31 cellular contexts compared by ENCODE assay signal in genomic region chr16:86244936-86245335, GRCh38.
"Had no signal": no experiment of that assay in that cellular context is flagged by ENCODE, and none has a peak within 500 bp of the region (broad histone marks: within the 10 kb centered on the region; RNA-seq: fewer than 3 reads in every experiment).

No MANE protein-coding gene starts in this region.

- H3K4me3 ChIP-seq: heart left ventricle, lower lobe of right lung, neural progenitor cell, skin epidermis, stomach, testis, thyroid gland, transverse colon, upper lobe of right lung, uterus had no signal

- H3K4me1 ChIP-seq: heart left ventricle, parathyroid adenoma, testis, thyroid gland, upper lobe of right lung, uterus had no signal

- H3K36me3 Mint-ChIP-seq: immature natural killer cell, natural killer cell, neural progenitor cell had no signal

- H3K4me1 Mint-ChIP-seq: immature natural killer cell, natural killer cell, neural progenitor cell had no signal

- H3K4me3 Mint-ChIP-seq: immature natural killer cell; naive B cell; natural killer cell; neural progenitor cell; stimulated activated naive B cell treated with anti-CD40 and anti-IgM and Interleukin-4, amounts not matched to agents 10 μg/mL and 1 μg/mL and 100 μg/mL, for 72 hours had no signal

- H3K36me3 ChIP-seq: heart left ventricle, lower lobe of right lung, neural progenitor cell, neutrophil, stomach, thyroid gland, transverse colon, upper lobe of right lung, uterus had no signal

- ATAC-seq: heart left ventricle; left cardiac atrium; left lobe of liver; lower lobe of right lung; natural killer cell; right cardiac atrium; sciatic nerve; stimulated activated naive B cell treated with anti-CD40 and anti-IgM and Interleukin-4, amounts not matched to agents 10 μg/mL and 1 μg/mL and 100 μg/mL, for 72 hours; stimulated activated naive CD8-positive, alpha-beta T cell treated with anti-CD3 and anti-CD28 coated beads, Interleukin-15, Interleukin-2, amounts not matched to agents 100 U/mL and 50 U/mL, for 24 hours; upper lobe of right lung had no signal

- H3K9me3 Mint-ChIP-seq: natural killer cell had no signal

- H3K27ac ChIP-seq: heart left ventricle, neural progenitor cell, neutrophil, parathyroid adenoma, skin epidermis, stomach, testis, thyroid gland, transverse colon, upper lobe of right lung, uterus had no signal

- H3K9me3 ChIP-seq: lower lobe of right lung, neutrophil, testis, thyroid gland, transverse colon, upper lobe of right lung, uterus had no signal

- DNase-seq: heart left ventricle; hypothalamus; immature natural killer cell; kidney glomerular epithelial cell; left cardiac atrium; lower lobe of right lung; mammary epithelial cell; mesenchymal stem cell; naive B cell; natural killer cell; nephron progenitor cell; occipital lobe; right cardiac atrium; stimulated activated CD4-positive, alpha-beta T cell treated with anti-CD3 and anti-CD28 coated beads, Interleukin-12 subunit alpha, Interleukin-12 subunit beta, amount 100 ng/mL, for 4 hours; stimulated activated CD4-positive, alpha-beta T cell treated with anti-CD3 and anti-CD28 coated beads, Interleukin-15, amount 100 ng/mL, for 24 hours; stimulated activated CD4-positive, alpha-beta T cell treated with anti-CD3 and anti-CD28 coated beads, Interleukin-4, amount 100 ng/mL, for 1 hour; stimulated activated naive B cell treated with anti-CD40 and anti-IgM and Interleukin-4, amounts not matched to agents 10 μg/mL and 1 μg/mL and 100 μg/mL, for 72 hours; stimulated activated naive CD8-positive, alpha-beta T cell treated with anti-CD3 and anti-CD28 coated beads, Interleukin-15, Interleukin-2, amounts not matched to agents 100 U/mL and 50 U/mL, for 24 hours; stomach; testis; thyroid gland; transverse colon; upper lobe of right lung; uterus had no signal

- H3K27me3 ChIP-seq: stomach, testis, thyroid gland, uterus had no signal

- H3K27ac Mint-ChIP-seq: immature natural killer cell; natural killer cell; nephron progenitor cell; neural progenitor cell; progenitor cell of endocrine pancreas; stimulated activated naive B cell treated with anti-CD40 and anti-IgM and Interleukin-4, amounts not matched to agents 10 μg/mL and 1 μg/mL and 100 μg/mL, for 72 hours had no signal
